Comparison of ENCODE assay signal across 8 cellular contexts in the genomic region with DNA sequence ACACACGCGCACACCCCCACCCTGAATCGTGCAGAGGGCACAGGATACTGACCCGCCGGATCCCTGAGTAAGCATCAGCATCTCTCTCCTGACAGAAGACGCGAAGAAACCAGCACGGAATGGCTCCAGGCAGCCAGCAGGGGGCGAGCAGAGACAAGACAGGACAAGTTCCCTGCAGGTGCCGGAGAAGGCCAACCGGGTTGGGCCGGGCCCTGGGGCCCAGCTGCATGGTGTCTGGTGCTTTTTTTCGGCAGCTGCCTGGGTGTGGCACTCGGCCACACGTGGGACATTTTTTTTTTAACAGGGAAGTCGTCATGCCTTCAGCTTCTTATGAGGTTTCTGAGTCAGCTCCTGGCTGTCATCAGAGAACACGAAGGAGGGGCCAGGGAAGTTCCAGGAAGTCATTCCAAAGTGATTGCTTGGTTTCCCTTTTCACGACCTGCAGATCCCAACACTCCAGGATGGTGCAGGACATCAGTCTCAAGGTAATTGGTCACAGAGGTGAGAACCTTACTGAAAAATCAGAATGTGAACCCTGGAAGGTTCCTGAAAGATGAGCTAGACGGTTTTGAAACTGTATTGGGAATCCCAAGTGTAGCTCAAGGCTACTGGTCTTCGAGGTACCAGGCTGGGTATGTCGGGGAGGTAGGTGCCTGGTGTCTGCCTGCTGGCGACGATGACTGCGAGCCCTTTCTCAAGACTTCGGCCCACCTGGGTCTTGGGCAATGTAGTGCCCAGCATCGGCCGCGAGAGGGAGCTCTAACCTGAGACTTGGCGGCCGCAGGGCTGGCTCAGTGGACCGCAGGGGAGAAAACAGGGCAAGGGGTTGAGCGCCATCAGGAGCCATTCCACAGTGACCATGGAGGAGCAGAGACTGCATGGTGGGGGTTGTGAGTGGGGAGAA.
DNase-seq lines count a peak whose midpoint lies in the region; ATAC-seq and TF ChIP-seq lines count a peak whose summit lies in the region.

No MANE protein-coding gene starts in this region.

- intact Hi-C loops in activated CD8-positive, alpha-beta T cell treated with anti-CD3 and anti-CD28 coated beads for 36 hours (cut with micrococcal nuclease) = loop anchor here (5.0 kb wide), 1 partner anchor 502 kb away; no protein-coding TSS in a partner anchor

- no peaks in the 10 kb centered on the region for H3K9me3 Mint-ChIP-seq in activated CD8-positive, alpha-beta T cell treated with anti-CD3 and anti-CD28 coated beads for 36 hours

- H3K27me3 Mint-ChIP-seq in activated CD8-positive, alpha-beta T cell treated with anti-CD3 and anti-CD28 coated beads for 36 hours = peaks cover 19% of the 10 kb centered on the region

- peak overlapping the region; percentile 62 for H3K27ac Mint-ChIP-seq in activated CD8-positive, alpha-beta T cell treated with anti-CD3 and anti-CD28 coated beads for 36 hours

- peaks cover 11% of the 10 kb centered on the region for H3K4me1 Mint-ChIP-seq in activated CD8-positive, alpha-beta T cell treated with anti-CD3 and anti-CD28 coated beads for 36 hours (ENCODE audit: low read depth)

- POLR2A ChIA-PET in AG04449 (lab: Yijun Ruan, JAX) = interaction anchor here (0.8 to 1.4 kb wide), 2 partner anchors 14 to 978 kb away, joined by 4 to 5 read pairs; no protein-coding TSS in a partner anchor
- POLR2A ChIA-PET in activated CD8-positive, alpha-beta T cell treated with anti-CD3 and anti-CD28 coated beads for 36 hours (lab: Charles Lee) = interaction anchor here (0.6 to 1.1 kb wide), 2 partner anchors 341 to 504 kb away, joined by 3 read pairs; no protein-coding TSS in a partner anchor

- H3K4me3 Mint-ChIP-seq in activated CD8-positive, alpha-beta T cell treated with anti-CD3 and anti-CD28 coated beads for 36 hours = peak overlapping the region; percentile 28

- peak; percentile 71 for ATAC-seq in GM18909 (IDR thresholded peaks at IDR 0.05; ENCODE audit: poor library complexity, unreplicated experiment)
- ATAC-seq in activated CD8-positive, alpha-beta T cell treated with anti-CD3 and anti-CD28 coated beads for 36 hours = peak; percentile 86

- H3K4me3 ChIP-seq in AG04449 (ENCODE audit: low read depth, low read length) = peak overlapping the region; percentile 32

- no peaks in the 10 kb centered on the region for H3K36me3 Mint-ChIP-seq in activated CD8-positive, alpha-beta T cell treated with anti-CD3 and anti-CD28 coated beads for 36 hours (ENCODE audit: low read depth)

- TF ChIP-seq CTCF in AG04449 (IDR thresholded peaks at IDR 0.05; ENCODE audit: insufficient read depth, low read length, missing control alignments) = peak; percentile 94
- peak; percentile 86 for TF ChIP-seq CTCF in activated CD8-positive, alpha-beta T cell treated with anti-CD3 and anti-CD28 coated beads for 36 hours (IDR thresholded peaks at IDR 0.05)

- CTCF ChIA-PET in AG04449 (lab: Yijun Ruan, JAX) = interaction anchor here (0.6 to 9.6 kb wide), 118 partner anchors 8 to 978 kb away, joined by 3 to 259 read pairs (median 4); a partner anchor contains a TSS
- CTCF ChIA-PET in activated CD8-positive, alpha-beta T cell treated with anti-CD3 and anti-CD28 coated beads for 36 hours (lab: Charles Lee) = interaction anchor here (0.7 to 4.4 kb wide), 119 partner anchors 8 to 552 kb away, joined by 3 to 70 read pairs (median 4); a partner anchor contains a TSS

- DNase-seq in AG04449 (ENCODE audit: low read depth, low spot score) (peak; percentile 70), HK-2 (ENCODE audit: unreplicated experiment) (peak; percentile 93), NCI-H82 treated with DMSO at 0.1 percent for 48 hours (lab: John Stamatoyannopoulos, UW; ENCODE audit: unreplicated experiment) (peak; percentile 71), medulla oblongata (ENCODE audit: extremely low spot score) (peak; percentile 88)
- DNase-seq in activated CD8-positive, alpha-beta T cell treated with anti-CD3 and anti-CD28 coated beads for 36 hours = peak; percentile 89
- DNase-seq in effector CD4-positive, alpha-beta T cell = peak; percentile 65
- DNase-seq in stimulated activated CD4-positive, alpha-beta T cell treated with anti-CD3 and anti-CD28 coated beads, TNF-alpha, amount 100 ng/mL, for 24 hours (ENCODE audit: low read depth in 3 of 3) = peak; percentile 54 to 81 (median 61)

Comparison
In these comparisons a context has a peak if more than half of its experiments do, and no peak if none do; other contexts are left out.
1. Peak in every context shown above with its lines: DNase-seq, ATAC-seq and H3K4me3 ChIP-seq.